In genomic region chr1:203769505-203770343, GRCh38 we compare ENCODE assay signal across 8 cellular contexts. TPM values are rescaled to one million over a fixed set of nuclear protein-coding genes. Genes with fewer than 3 reads are reported as not detected.
DNase-seq lines count a peak whose midpoint lies in the region; ATAC-seq and TF ChIP-seq lines count a peak whose summit lies in the region.

No MANE protein-coding gene starts in this region.

- no peak for TF ChIP-seq POLR2A in esophagus muscularis mucosa (IDR thresholded peaks at IDR 0.05; ENCODE audit: low read depth)

- H3K4me3 ChIP-seq in SK-N-SH (ENCODE audit: low read depth in 2 of 2, low read length in 1 of 2) (no peak overlapping the region), esophagus muscularis mucosa (peak overlapping the region; percentile 10 to 45 (median 26))

- H3K27me3 ChIP-seq in SK-N-SH (ENCODE audit: insufficient read depth) (no peaks in the 10 kb centered on the region), esophagus muscularis mucosa (no peaks in the 10 kb centered on the region)

- intact Hi-C loops in esophagus muscularis mucosa (cut with DNase I): no loop called here

- no peak overlapping the region for H3K9ac ChIP-seq in SK-N-SH

- CTCF ChIA-PET in SK-N-SH (lab: Yijun Ruan, JAX): interaction anchor here (2.0 kb wide), 1 partner anchor 9 kb away, joined by 4 read pairs; no protein-coding TSS in a partner anchor

- ATAC-seq in naive thymus-derived CD8-positive, alpha-beta T cell: no peak

- peak overlapping the region; percentile 93 for H2AFZ ChIP-seq in SK-N-SH (ENCODE audit: low read depth)

- H3F3A ChIP-seq in SK-N-SH (replicated peaks; ENCODE audit: insufficient read depth): no peaks in the 10 kb centered on the region

- H3K9me3 Mint-ChIP-seq in naive thymus-derived CD8-positive, alpha-beta T cell: no peaks in the 10 kb centered on the region

- DNase-seq in ACHN (peak; percentile 65), HPDE6-E6E7 (ENCODE audit: extremely low spot score) (peak; percentile 93), SK-N-SH (peak; percentile 64), esophagus muscularis mucosa (ENCODE audit: extremely low spot score) (peak; percentile 95), KG1 (lab: John Stamatoyannopoulos, UW) (no peak), germinal center (ENCODE audit: low spot score) (no peak), GDM1 (lab: John Stamatoyannopoulos, UW) (no peak)
- DNase-seq in naive thymus-derived CD8-positive, alpha-beta T cell: no peak

- peaks cover 18 to 54% (median 52%) of the 10 kb centered on the region in 4 donors for H3K4me1 Mint-ChIP-seq in naive thymus-derived CD8-positive, alpha-beta T cell

- no peaks in the 10 kb centered on the region for H3K36me3 ChIP-seq in SK-N-SH (replicated peaks in 1 of 2; ENCODE audit: control insufficient read depth in 1 of 2, insufficient read depth in 2 of 2, low read length in 1 of 2)
- H3K36me3 ChIP-seq in esophagus muscularis mucosa: no peaks in the 10 kb centered on the region

- no peaks in the 10 kb centered on the region for H3K27me3 Mint-ChIP-seq in naive thymus-derived CD8-positive, alpha-beta T cell

- in situ Hi-C loops in ACHN (cut with HindIII; ENCODE audit: low pct_ligation_motif_present, low pct_unique_long_range_greater_than_20kb, low sequenced_read_pairs): no loop called here

- TF ChIP-seq CTCF in SK-N-SH (IDR thresholded peaks at IDR 0.05): no peak
- TF ChIP-seq CTCF in esophagus muscularis mucosa (IDR thresholded peaks at IDR 0.05): no peak

- H4K20me1 ChIP-seq in SK-N-SH (ENCODE audit: insufficient read depth): no peaks in the 10 kb centered on the region

- H3K79me2 ChIP-seq in SK-N-SH (ENCODE audit: insufficient read depth): no peaks in the 10 kb centered on the region

- no peaks in the 10 kb centered on the region for H3K9me2 ChIP-seq in SK-N-SH

- H3K27ac ChIP-seq in SK-N-SH (ENCODE audit: low read depth in 2 of 2, low read length in 1 of 2) (no peak overlapping the region), esophagus muscularis mucosa (replicated peaks in 1 of 4) (peak overlapping the region; percentile 23 to 65 (median 53))

- peak overlapping the region in 8 of 10 donors; percentile 32 to 79 (median 50) for H3K4me3 Mint-ChIP-seq in naive thymus-derived CD8-positive, alpha-beta T cell

- no peaks in the 10 kb centered on the region for H3K9me3 ChIP-seq in SK-N-SH
- H3K9me3 ChIP-seq in esophagus muscularis mucosa: no peaks in the 10 kb centered on the region

- no peak for TF ChIP-seq RAD21 in SK-N-SH (IDR thresholded peaks at IDR 0.05; ENCODE audit: low read length)

- H3K4me1 ChIP-seq in SK-N-SH (ENCODE audit: control insufficient read depth in 1 of 2, insufficient read depth in 2 of 2, low read depth in 1 of 2, low read length in 1 of 2) (peaks cover 4 to 7% of the 10 kb centered on the region in 2 experiments; a peak in 2 of 4 replicates), esophagus muscularis mucosa (peaks cover 9 to 25% (median 19%) of the 10 kb centered on the region in 4 donors)

- no peak overlapping the region for H3K4me2 ChIP-seq in SK-N-SH

- peaks cover 0 to 55% (median 17%) of the 10 kb centered on the region in 3 donors for H3K36me3 Mint-ChIP-seq in naive thymus-derived CD8-positive, alpha-beta T cell

- H3K27ac Mint-ChIP-seq in naive thymus-derived CD8-positive, alpha-beta T cell: peak overlapping the region; percentile 78 to 94 (median 89)

- no peak for TF ChIP-seq EP300 in SK-N-SH (IDR thresholded peaks at IDR 0.05; ENCODE audit: borderline replicate concordance in 1 of 2, low read depth in 1 of 2, low read length in 1 of 2)
- TF ChIP-seq EP300 in esophagus muscularis mucosa (IDR thresholded peaks at IDR 0.05): no peak

- POLR2A ChIA-PET in SK-N-SH (lab: Yijun Ruan, JAX): no interaction called here
- POLR2A ChIA-PET in naive thymus-derived CD8-positive, alpha-beta T cell (lab: Charles Lee): no interaction called here

- 51% methylated on average over 13 of the region's 15 CpGs for WGBS in SK-N-SH (ENCODE audit: low lambda C conversion rate)
- WGBS in esophagus muscularis mucosa: 40% methylated on average over 15 of the region's 15 CpGs

TF ChIP-seq in SK-N-SH, 30 proteins besides CTCF, POLR2A, EP300 and RAD21:
- TF ChIP-seq RFX5 (IDR thresholded peaks at IDR 0.05; ENCODE audit: low read length): no peak
- no peak for TF ChIP-seq TAF1 (IDR thresholded peaks at IDR 0.05; ENCODE audit: borderline replicate concordance, low read depth, low read length)
- no peak for TF ChIP-seq JUND (IDR thresholded peaks at IDR 0.05)
- TF ChIP-seq NRF1 (IDR thresholded peaks at IDR 0.05; ENCODE audit: low read depth, low read length): no peak
- peak; percentile 30; the same call in 1 of the 2 replicates for TF ChIP-seq TCF12 (IDR thresholded peaks at IDR 0.05)
- TF ChIP-seq MEF2A (IDR thresholded peaks at IDR 0.05; ENCODE audit: borderline replicate concordance, low read depth): no peak
- TF ChIP-seq FOXJ3 (CRISPR knock-in tag; IDR thresholded peaks at IDR 0.05): no peak
- no peak for TF ChIP-seq FOXM1 (IDR thresholded peaks at IDR 0.05; ENCODE audit: low read depth)
- TF ChIP-seq TEAD4 (IDR thresholded peaks at IDR 0.05; ENCODE audit: borderline replicate concordance, insufficient read depth): no peak
- no peak for TF ChIP-seq RXRA (IDR thresholded peaks at IDR 0.05; ENCODE audit: borderline replicate concordance, low read depth)
- TF ChIP-seq GABPA (IDR thresholded peaks at IDR 0.05; ENCODE audit: low read depth): peak; percentile 43

RNA-seq across cellular contexts. Expression of gene LAX1, which starts 4.7 kb away (rescaled TPM):
- 0.03 and 0.08 TPM in 2 replicates for polyA plus RNA-seq in SK-N-SH (2012; rRNA removed)
- polyA plus RNA-seq in SK-N-SH (2012; cell fraction: cytosol; rRNA removed): 0.01 and 0.03 TPM in 2 replicates
- 0.06 TPM in 2 replicates for polyA plus RNA-seq in SK-N-SH (2012; cell fraction: nucleus; rRNA removed)
- 1 to 10 TPM in 2 of 4 donors, under 1 TPM in 2; 0.13 to 2.3 (median 0.97) TPM for total RNA-seq in esophagus muscularis mucosa
- 10 to 100 TPM; 25.1 to 28.0 TPM for total RNA-seq in naive thymus-derived CD8-positive, alpha-beta T cell
- polyA plus RNA-seq in naive thymus-derived CD8-positive, alpha-beta T cell: 10 to 100 TPM; 18.1 to 29.2 (median 18.4) TPM

RNA-seq across cellular contexts. Expression of gene ZBED6, which starts 25.7 kb away (rescaled TPM):
- polyA plus RNA-seq in SK-N-SH (2012; rRNA removed): 2.5 and 3.2 TPM in 2 replicates
- 1.6 and 2.4 TPM in 2 replicates for polyA plus RNA-seq in SK-N-SH (2012; cell fraction: cytosol; rRNA removed)
- polyA plus RNA-seq in SK-N-SH (2012; cell fraction: nucleus; rRNA removed): 3.7 and 6.8 TPM in 2 replicates
- 10 to 100 TPM; 13.7 to 20.4 (median 15.0) TPM for total RNA-seq in esophagus muscularis mucosa
- 10 to 100 TPM; 30.3 to 32.0 TPM for total RNA-seq in naive thymus-derived CD8-positive, alpha-beta T cell
- 1 to 10 TPM; 1.1 to 1.2 (median 1.1) TPM for polyA plus RNA-seq in naive thymus-derived CD8-positive, alpha-beta T cell

RNA-seq across cellular contexts. Expression of gene ZC3H11A, which starts 25.7 kb away (rescaled TPM):
- 38.0 and 49.6 TPM in 2 replicates for polyA plus RNA-seq in SK-N-SH (2012; rRNA removed)
- 46.4 and 51.3 TPM in 2 replicates for polyA plus RNA-seq in SK-N-SH (2012; cell fraction: cytosol; rRNA removed)
- 59.8 and 83.2 TPM in 2 replicates for polyA plus RNA-seq in SK-N-SH (2012; cell fraction: nucleus; rRNA removed)
- total RNA-seq in esophagus muscularis mucosa: 10 to 100 TPM; 73.2 to 85.6 (median 81.3) TPM
- 100 to 1,000 TPM; 133 TPM for total RNA-seq in naive thymus-derived CD8-positive, alpha-beta T cell
- 10 to 100 TPM; 47.7 to 57.8 (median 50.6) TPM for polyA plus RNA-seq in naive thymus-derived CD8-positive, alpha-beta T cell

Comparison
In these comparisons a context has a peak if more than half of its experiments do, and no peak if none do; other contexts are left out.
1. DNase-seq: peak in ACHN (single experiment), HPDE6-E6E7 (single experiment), SK-N-SH (single experiment) and esophagus muscularis mucosa (single experiment); none in naive thymus-derived CD8-positive, alpha-beta T cell (0 of 10), KG1 (single experiment), germinal center (single experiment) and GDM1 (single experiment).
2. H3K27ac ChIP-seq: peak in esophagus muscularis mucosa (4 of 4); none in SK-N-SH (0 of 2).
3. H3K4me3 ChIP-seq: peak in esophagus muscularis mucosa (4 of 4); none in SK-N-SH (0 of 2).
4. RNA of gene LAX1, which starts 4.7 kb away (total RNA-seq): 25.1 to 28.0 TPM in naive thymus-derived CD8-positive, alpha-beta T cell; 0.13 to 2.3 TPM in esophagus muscularis mucosa; every median in the first group is over 4 times any median in the second.